Comparison of ENCODE assay signal across 18 cellular contexts in the genomic region with DNA sequence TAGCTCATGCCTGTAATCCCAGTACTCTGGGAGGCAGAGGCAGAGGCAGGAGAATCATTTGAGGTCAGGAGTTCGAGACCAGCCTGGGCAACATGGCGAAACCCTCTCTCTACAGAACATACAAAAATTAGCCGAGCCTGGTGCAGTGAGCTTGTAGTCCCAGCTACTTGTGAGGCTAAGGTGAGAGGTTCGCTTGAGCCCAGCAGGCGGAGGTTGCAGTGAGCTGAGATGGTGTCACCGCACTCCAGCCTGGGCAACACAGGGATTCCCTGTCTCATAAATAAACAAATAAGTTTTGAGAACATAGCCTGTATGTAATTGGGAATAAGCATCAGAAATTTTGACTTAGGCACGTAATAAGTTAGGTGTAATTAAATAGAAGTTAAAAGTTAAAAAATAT.
DNase-seq lines count a peak whose midpoint lies in the region; ATAC-seq, FAIRE-seq and TF ChIP-seq lines count a peak whose summit lies in the region.
"Had no signal": no experiment of that assay in that cellular context is flagged by ENCODE, and none has a peak within 500 bp of the region (broad histone marks: within the 10 kb centered on the region; RNA-seq: fewer than 3 reads in every experiment).

No MANE protein-coding gene starts in this region.

- H3K36me3 Mint-ChIP-seq in GM23338 (ENCODE audit: low read depth) (no peaks in the 10 kb centered on the region), astrocyte (ENCODE audit: low read depth, unreplicated experiment) (no peaks in the 10 kb centered on the region), Caco-2 (ENCODE audit: insufficient read depth, unreplicated experiment) (no peaks in the 10 kb centered on the region)
- H3K36me3 Mint-ChIP-seq: CD4-positive, alpha-beta memory T cell had no signal

- H3K4me1 ChIP-seq in GM23338 (ENCODE audit: insufficient read depth) (peaks cover 6% of the 10 kb centered on the region; the same call in 1 of the 2 replicates), HUES6 (ENCODE audit: control insufficient read depth, insufficient read depth, low read length) (no peaks in the 10 kb centered on the region), astrocyte (ENCODE audit: insufficient read depth, low read length) (no peaks in the 10 kb centered on the region), Caco-2 (no peaks in the 10 kb centered on the region)

- POLR2A ChIA-PET in Caco-2 (lab: Charles Lee), result no interaction called here

- peaks cover 7% of the 10 kb centered on the region; the same call in 1 of the 2 replicates for H3K9me2 ChIP-seq in GM23338 (ENCODE audit: insufficient read depth)

- FAIRE-seq in astrocyte (lab: Jason Lieb, UNC), result no peak
- FAIRE-seq: A204.1, D721Med, H54, HTR-8/SVneo had no signal

- ATAC-seq in GM23338 (no peak), HG03175 (IDR thresholded peaks at IDR 0.05; ENCODE audit: unreplicated experiment) (no peak)
- ATAC-seq: HCT116 had no signal

- H3K4me3 ChIP-seq in GM23338 (no peak overlapping the region), HUES6 (ENCODE audit: low read depth, low read length) (peak overlapping the region; percentile 71), astrocyte (ENCODE audit: insufficient read depth, low read depth, low read length) (no peak overlapping the region), Caco-2 (ENCODE audit: low read depth, low read length) (no peak overlapping the region)
- H3K4me3 ChIP-seq: GM23248 had no signal

- no peaks in the 10 kb centered on the region for H3K27me3 Mint-ChIP-seq in GM23338 (ENCODE audit: insufficient read depth, low read depth, poor library complexity)
- no peaks in the 10 kb centered on the region for H3K27me3 Mint-ChIP-seq in astrocyte (ENCODE audit: low read depth, unreplicated experiment)
- H3K27me3 Mint-ChIP-seq in Caco-2 (ENCODE audit: insufficient read depth, unreplicated experiment), result no peaks in the 10 kb centered on the region
- H3K27me3 Mint-ChIP-seq: CD4-positive, alpha-beta memory T cell had no signal

- H3K9me3 ChIP-seq in HUES6 (ENCODE audit: control insufficient read depth, insufficient read depth, low read depth, low read length) (no peaks in the 10 kb centered on the region), astrocyte (ENCODE audit: insufficient read depth, low read depth, low read length) (no peaks in the 10 kb centered on the region), Caco-2 (no peaks in the 10 kb centered on the region)

- no peak for TF ChIP-seq CTCF in GM23338 (conservative IDR thresholded peaks at IDR 0.05; ENCODE audit: low read depth in 2 of 2)
- no peak for TF ChIP-seq CTCF in astrocyte (IDR thresholded peaks at IDR 0.05; ENCODE audit: insufficient read depth, low read depth, low read length)
- TF ChIP-seq CTCF in Caco-2 (IDR thresholded peaks at IDR 0.05; ENCODE audit: insufficient read depth in 1 of 2, low read depth in 1 of 2, low read length in 1 of 2, severe bottlenecking in 1 of 2, unreplicated experiment in 1 of 2), result no peak

- H3K4me1 Mint-ChIP-seq in GM23338 (peaks cover 5% of the 10 kb centered on the region; the same call in 2 of the 3 replicates), astrocyte (ENCODE audit: low read depth, unreplicated experiment) (peaks cover 2% of the 10 kb centered on the region), Caco-2 (ENCODE audit: low read depth, unreplicated experiment) (no peaks in the 10 kb centered on the region)
- H3K4me1 Mint-ChIP-seq: CD4-positive, alpha-beta memory T cell had no signal

- H3K9ac ChIP-seq in HUES6 (ENCODE audit: low read length) (no peak overlapping the region), astrocyte (ENCODE audit: low read length) (no peak overlapping the region)
- H3K9ac ChIP-seq: GM23248 had no signal

- no peaks in the 10 kb centered on the region for H3K27me3 ChIP-seq in GM23338 (ENCODE audit: insufficient read depth)
- H3K27me3 ChIP-seq in HUES6 (ENCODE audit: control insufficient read depth, insufficient read depth, low read length), result no peaks in the 10 kb centered on the region
- H3K27me3 ChIP-seq in astrocyte (ENCODE audit: insufficient read depth, low read length), result no peaks in the 10 kb centered on the region
- no peaks in the 10 kb centered on the region for H3K27me3 ChIP-seq in Caco-2 (replicated peaks; ENCODE audit: control insufficient read depth, insufficient read depth, low read length)

- H3K27ac Mint-ChIP-seq in GM23338 (no peak overlapping the region), astrocyte (ENCODE audit: unreplicated experiment) (no peak overlapping the region), Caco-2 (ENCODE audit: unreplicated experiment) (no peak overlapping the region)
- H3K27ac Mint-ChIP-seq: CD4-positive, alpha-beta memory T cell; HFFc6 had no signal

- intact Hi-C loops in Caco-2 (cut with micrococcal nuclease; ENCODE audit: unreplicated experiment), result no loop called here

- H3K4me3 Mint-ChIP-seq in GM23338 (peak overlapping the region; percentile 41), astrocyte (ENCODE audit: unreplicated experiment) (peak overlapping the region; percentile 86), Caco-2 (ENCODE audit: unreplicated experiment) (no peak overlapping the region)
- H3K4me3 Mint-ChIP-seq: CD4-positive, alpha-beta memory T cell; HFFc6 had no signal

- H3K79me2 ChIP-seq in GM23338 (replicated peaks; ENCODE audit: insufficient read depth), result no peaks in the 10 kb centered on the region
- no peaks in the 10 kb centered on the region for H3K79me2 ChIP-seq in astrocyte (ENCODE audit: insufficient read depth, low read length)

- no peaks in the 10 kb centered on the region for H3F3A ChIP-seq in GM23338 (replicated peaks; ENCODE audit: low read depth)

- no peaks in the 10 kb centered on the region for H4K20me1 ChIP-seq in GM23338 (replicated peaks; ENCODE audit: insufficient read depth)
- H4K20me1 ChIP-seq in astrocyte (ENCODE audit: insufficient read depth, low read length), result no peaks in the 10 kb centered on the region

- BruUV-seq in Caco-2 (replicated peaks; lab: Mats Ljungman, UMichigan), result no TSS peak

- no peaks in the 10 kb centered on the region; the same call in 2 of the 3 replicates for H3K9me3 Mint-ChIP-seq in GM23338
- H3K9me3 Mint-ChIP-seq in astrocyte (ENCODE audit: unreplicated experiment), result no peaks in the 10 kb centered on the region
- no peaks in the 10 kb centered on the region for H3K9me3 Mint-ChIP-seq in Caco-2 (ENCODE audit: unreplicated experiment)

- CTCF ChIA-PET in Caco-2 (lab: Charles Lee), result no interaction called here

- no peaks in the 10 kb centered on the region for H3K36me3 ChIP-seq in GM23338 (ENCODE audit: insufficient read depth)
- no peaks in the 10 kb centered on the region for H3K36me3 ChIP-seq in HUES6 (ENCODE audit: control insufficient read depth, insufficient read depth, low read length)
- no peaks in the 10 kb centered on the region for H3K36me3 ChIP-seq in astrocyte (ENCODE audit: insufficient read depth, low read length)
- no peaks in the 10 kb centered on the region for H3K36me3 ChIP-seq in Caco-2 (ENCODE audit: control insufficient read depth, insufficient read depth, low read length)

- no peak overlapping the region for H2AFZ ChIP-seq in GM23338
- H2AFZ ChIP-seq in astrocyte (ENCODE audit: low read depth, low read length), result no peak overlapping the region
- H2AFZ ChIP-seq: GM23248 had no signal

- H3K4me2 ChIP-seq in GM23338 (no peak overlapping the region), astrocyte (ENCODE audit: low read length) (no peak overlapping the region)

- DNase-seq in GM23338 (ENCODE audit: low spot score) (no peak), astrocyte (ENCODE audit: low read depth) (no peak), NCI-H446 treated with DMSO at 0.1 percent for 48 hours (lab: John Stamatoyannopoulos, UW) (no peak), Ammon's horn (ENCODE audit: low spot score) (no peak), Caco-2 (no peak)
- DNase-seq: ACHN; CD4-positive, alpha-beta memory T cell; GDM1; GM23248; HFFc6 had no signal

- no peak overlapping the region for H3K27ac ChIP-seq in GM23338 (ENCODE audit: low read depth)
- H3K27ac ChIP-seq in HUES6 (ENCODE audit: low read depth, low read length), result no peak overlapping the region
- H3K27ac ChIP-seq in astrocyte (ENCODE audit: low read depth, low read length), result no peak overlapping the region
- H3K27ac ChIP-seq: C4-2B, GM23248 had no signal

TF ChIP-seq in GM23338, 12 proteins besides CTCF, POLR2A, EP300 and RAD21 (continues in another document):
- no peak for TF ChIP-seq EZH2phosphoT487 (IDR thresholded peaks at IDR 0.05; ENCODE audit: unreplicated experiment)
- TF ChIP-seq, protein P1, sequence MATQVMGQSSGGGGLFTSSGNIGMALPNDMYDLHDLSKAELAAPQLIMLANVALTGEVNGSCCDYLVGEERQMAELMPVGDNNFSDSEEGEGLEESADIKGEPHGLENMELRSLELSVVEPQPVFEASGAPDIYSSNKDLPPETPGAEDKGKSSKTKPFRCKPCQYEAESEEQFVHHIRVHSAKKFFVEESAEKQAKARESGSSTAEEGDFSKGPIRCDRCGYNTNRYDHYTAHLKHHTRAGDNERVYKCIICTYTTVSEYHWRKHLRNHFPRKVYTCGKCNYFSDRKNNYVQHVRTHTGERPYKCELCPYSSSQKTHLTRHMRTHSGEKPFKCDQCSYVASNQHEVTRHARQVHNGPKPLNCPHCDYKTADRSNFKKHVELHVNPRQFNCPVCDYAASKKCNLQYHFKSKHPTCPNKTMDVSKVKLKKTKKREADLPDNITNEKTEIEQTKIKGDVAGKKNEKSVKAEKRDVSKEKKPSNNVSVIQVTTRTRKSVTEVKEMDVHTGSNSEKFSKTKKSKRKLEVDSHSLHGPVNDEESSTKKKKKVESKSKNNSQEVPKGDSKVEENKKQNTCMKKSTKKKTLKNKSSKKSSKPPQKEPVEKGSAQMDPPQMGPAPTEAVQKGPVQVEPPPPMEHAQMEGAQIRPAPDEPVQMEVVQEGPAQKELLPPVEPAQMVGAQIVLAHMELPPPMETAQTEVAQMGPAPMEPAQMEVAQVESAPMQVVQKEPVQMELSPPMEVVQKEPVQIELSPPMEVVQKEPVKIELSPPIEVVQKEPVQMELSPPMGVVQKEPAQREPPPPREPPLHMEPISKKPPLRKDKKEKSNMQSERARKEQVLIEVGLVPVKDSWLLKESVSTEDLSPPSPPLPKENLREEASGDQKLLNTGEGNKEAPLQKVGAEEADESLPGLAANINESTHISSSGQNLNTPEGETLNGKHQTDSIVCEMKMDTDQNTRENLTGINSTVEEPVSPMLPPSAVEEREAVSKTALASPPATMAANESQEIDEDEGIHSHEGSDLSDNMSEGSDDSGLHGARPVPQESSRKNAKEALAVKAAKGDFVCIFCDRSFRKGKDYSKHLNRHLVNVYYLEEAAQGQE (IDR thresholded peaks at IDR 0.05; ENCODE audit: unreplicated experiment), result no peak
- no peak for TF ChIP-seq ZNF114 (CRISPR knock-in tag; IDR thresholded peaks at IDR 0.05)
- TF ChIP-seq, protein P2, sequence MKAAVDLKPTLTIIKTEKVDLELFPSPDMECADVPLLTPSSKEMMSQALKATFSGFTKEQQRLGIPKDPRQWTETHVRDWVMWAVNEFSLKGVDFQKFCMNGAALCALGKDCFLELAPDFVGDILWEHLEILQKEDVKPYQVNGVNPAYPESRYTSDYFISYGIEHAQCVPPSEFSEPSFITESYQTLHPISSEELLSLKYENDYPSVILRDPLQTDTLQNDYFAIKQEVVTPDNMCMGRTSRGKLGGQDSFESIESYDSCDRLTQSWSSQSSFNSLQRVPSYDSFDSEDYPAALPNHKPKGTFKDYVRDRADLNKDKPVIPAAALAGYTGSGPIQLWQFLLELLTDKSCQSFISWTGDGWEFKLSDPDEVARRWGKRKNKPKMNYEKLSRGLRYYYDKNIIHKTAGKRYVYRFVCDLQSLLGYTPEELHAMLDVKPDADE (IDR thresholded peaks at IDR 0.05), result no peak
